20 cellular contexts compared by ENCODE assay signal in genomic region chr13:73820688-73821087, GRCh38.
DNase-seq lines count a peak whose midpoint lies in the region; ATAC-seq lines count a peak whose summit lies in the region.
"Had no signal": no experiment of that assay in that cellular context is flagged by ENCODE, and none has a peak within 500 bp of the region (broad histone marks: within the 10 kb centered on the region; RNA-seq: fewer than 3 reads in every experiment).

No MANE protein-coding gene starts in this region.

- no peaks in the 10 kb centered on the region for H3K36me3 ChIP-seq in H7 (replicated peaks; ENCODE audit: control insufficient read depth, insufficient read depth, low read length)
- H3K36me3 ChIP-seq: suprapubic skin had no signal

- peak overlapping the region; percentile 55 for H3K27ac Mint-ChIP-seq in T-helper 17 cell
- H3K27ac Mint-ChIP-seq: activated CD4-positive, alpha-beta T cell treated with anti-CD3 and anti-CD28 coated beads for 36 hours; T-helper 2 cell treated with Interferon-gamma antibody and Interleukin-4, amounts not matched to agents 5 μg/mL and 100 μg/mL, for 36 hours had no signal

- H3K4me3 Mint-ChIP-seq in T-helper 17 cell = no peak overlapping the region
- H3K4me3 Mint-ChIP-seq: activated CD4-positive, alpha-beta T cell treated with anti-CD3 and anti-CD28 coated beads for 36 hours; T-helper 2 cell treated with Interferon-gamma antibody and Interleukin-4, amounts not matched to agents 5 μg/mL and 100 μg/mL, for 36 hours had no signal

- H3K9me3 ChIP-seq in T-helper 17 cell (ENCODE audit: control insufficient read depth, low read length, poor library complexity, severe bottlenecking) = no peaks in the 10 kb centered on the region
- H3K9me3 ChIP-seq: suprapubic skin had no signal

- H3K27me3 Mint-ChIP-seq in T-helper 17 cell = no peaks in the 10 kb centered on the region
- H3K27me3 Mint-ChIP-seq: activated CD4-positive, alpha-beta T cell treated with anti-CD3 and anti-CD28 coated beads for 36 hours had no signal

- no peak overlapping the region for H3K4me3 ChIP-seq in H7 (ENCODE audit: insufficient read depth, low read depth, low read length)
- H3K4me3 ChIP-seq: suprapubic skin had no signal

- peak; percentile 57 for ATAC-seq in GM18499 (IDR thresholded peaks at IDR 0.05; ENCODE audit: insufficient read depth, unreplicated experiment)
- peak; percentile 56 for ATAC-seq in GM19328 (IDR thresholded peaks at IDR 0.05; ENCODE audit: unreplicated experiment)
- ATAC-seq in HG02759 (IDR thresholded peaks at IDR 0.05; ENCODE audit: unreplicated experiment) = peak; percentile 67
- no peak for ATAC-seq in T-helper 17 cell
- no peak for ATAC-seq in activated CD4-positive, CD25-positive, alpha-beta regulatory T cell treated with anti-CD3 and anti-CD28 coated beads, Interleukin-2, amount 50 U/mL, for 24 hours
- ATAC-seq: activated CD4-positive, alpha-beta T cell treated with anti-CD3 and anti-CD28 coated beads for 36 hours; sciatic nerve had no signal

- no peaks in the 10 kb centered on the region for H3K27me3 ChIP-seq in H7 (ENCODE audit: control insufficient read depth, insufficient read depth, low read length)
- H3K27me3 ChIP-seq: suprapubic skin had no signal

- DNase-seq in T-helper 17 cell = no peak
- no peak for DNase-seq in stimulated activated CD4-positive, alpha-beta T cell treated with anti-CD3 and anti-CD28 coated beads, Interleukin-1b, Interleukin-23, amount 100 ng/mL, for 48 hours
- DNase-seq in H7 = no peak
- DNase-seq in hippocampal formation (lab: John Stamatoyannopoulos, UW) = no peak
- DNase-seq: activated CD4-positive, alpha-beta T cell treated with anti-CD3 and anti-CD28 coated beads for 36 hours; activated CD8-positive, alpha-beta memory T cell treated with anti-CD3 and anti-CD28 coated beads, Interleukin-2, amount 50 U/mL, for 48 hours; activated naive CD4-positive, alpha-beta T cell treated with anti-CD3 and anti-CD28 coated beads, Interleukin-2, amount 50 U/mL, for 16 hours; effector CD8-positive, alpha-beta T cell; GOT3; NCI-H1694; NCI-H446 treated with DMSO at 0.1 percent for 48 hours; SHP77 treated with DMSO at 0.1 percent for 48 hours; stimulated activated CD4-positive, alpha-beta T cell treated with anti-CD3 and anti-CD28 coated beads, Interleukin-2, amount 100 ng/mL, for 24 hours had no signal

- H3K4me1 Mint-ChIP-seq in T-helper 17 cell = peaks cover 43% of the 10 kb centered on the region

- peaks cover 9% of the 10 kb centered on the region for H3K36me3 Mint-ChIP-seq in T-helper 17 cell (ENCODE audit: low read depth)

Comparison
In these comparisons a context has a peak if more than half of its experiments do, and no peak if none do; other contexts are left out.
1. ATAC-seq: peak in GM18499 (single experiment), GM19328 (single experiment) and HG02759 (single experiment); none in T-helper 17 cell (single experiment) and activated CD4-positive, CD25-positive, alpha-beta regulatory T cell treated with anti-CD3 and anti-CD28 coated beads, Interleukin-2, amount 50 U/mL, for 24 hours (0 of 2).